In the genomic region with DNA sequence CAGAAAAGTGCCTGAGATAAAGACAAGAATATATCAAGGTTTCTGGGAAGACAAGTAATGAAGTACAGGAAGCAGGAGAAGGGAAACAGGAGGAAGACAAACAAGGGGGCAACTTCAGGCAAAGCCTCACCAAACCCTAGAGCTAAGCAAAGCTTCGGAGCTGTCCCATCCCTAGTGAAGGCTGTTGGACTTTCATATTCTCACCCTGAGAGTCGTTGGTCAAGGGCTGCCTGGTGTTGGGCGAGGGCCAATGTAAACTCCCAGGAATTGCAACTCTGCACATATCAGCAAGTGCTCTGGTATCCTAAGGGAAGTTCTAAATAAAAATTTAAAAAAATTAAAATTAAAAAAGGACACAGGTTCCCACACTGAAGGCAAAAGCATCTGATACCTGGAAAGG, we compare ENCODE assay signal across 25 cellular contexts.
DNase-seq lines count a peak whose midpoint lies in the region; ATAC-seq and TF ChIP-seq lines count a peak whose summit lies in the region.
"Had no signal": no experiment of that assay in that cellular context is flagged by ENCODE, and none has a peak within 500 bp of the region (broad histone marks: within the 10 kb centered on the region; RNA-seq: fewer than 3 reads in every experiment).

No MANE protein-coding gene starts in this region.

- H3K4me3 ChIP-seq in mammary epithelial cell (replicated peaks in 1 of 3; ENCODE audit: insufficient read depth in 1 of 3, low read depth in 2 of 3, low read length in 3 of 3) (no peak overlapping the region), hepatocyte (no peak overlapping the region), upper lobe of right lung (no peak overlapping the region)
- H3K4me3 ChIP-seq: A549, gastrocnemius medialis, neural progenitor cell, skin epidermis, tibial artery had no signal

- H3K4me1 ChIP-seq in mammary epithelial cell (ENCODE audit: insufficient read depth, low read length) (peaks cover 49% of the 10 kb centered on the region), hepatocyte (ENCODE audit: insufficient read depth) (peaks cover 11% of the 10 kb centered on the region), upper lobe of right lung (peaks cover 19% of the 10 kb centered on the region)
- H3K4me1 ChIP-seq: A549, gastrocnemius medialis had no signal

- H3K27ac ChIP-seq in mammary epithelial cell (ENCODE audit: insufficient read depth, low read depth, low read length) (peak overlapping the region; percentile 81), hepatocyte (peak overlapping the region; percentile 37), upper lobe of right lung (no peak overlapping the region)
- H3K27ac ChIP-seq: A549, gastrocnemius medialis, HL-60, neural progenitor cell, tibial artery had no signal

- ATAC-seq in upper lobe of right lung, result peak; percentile 73
- no peak for ATAC-seq in HG02678 (IDR thresholded peaks at IDR 0.05; ENCODE audit: unreplicated experiment)
- no peak for ATAC-seq in HG03175 (IDR thresholded peaks at IDR 0.05; ENCODE audit: unreplicated experiment)
- ATAC-seq: A549; gastrocnemius medialis; stimulated activated naive B cell treated with anti-CD40 and anti-IgM and Interleukin-4, amounts not matched to agents 10 μg/mL and 1 μg/mL and 100 μg/mL, for 72 hours; T-helper 17 cell had no signal

- H3K9me2 ChIP-seq in hepatocyte (replicated peaks; ENCODE audit: insufficient read depth), result no peaks in the 10 kb centered on the region

- no peaks in the 10 kb centered on the region for H3K27me3 Mint-ChIP-seq in MCF 10A (ENCODE audit: insufficient read depth, unreplicated experiment)
- H3K27me3 Mint-ChIP-seq: progenitor cell of endocrine pancreas, T-helper 17 cell had no signal

- H3K27me3 ChIP-seq in mammary epithelial cell (ENCODE audit: insufficient read depth, low read length), result no peaks in the 10 kb centered on the region
- H3K27me3 ChIP-seq in hepatocyte, result no peaks in the 10 kb centered on the region
- no peaks in the 10 kb centered on the region for H3K27me3 ChIP-seq in upper lobe of right lung
- H3K27me3 ChIP-seq: gastrocnemius medialis, neural progenitor cell, tibial artery had no signal

- no peak overlapping the region for H3K4me3 Mint-ChIP-seq in MCF 10A (ENCODE audit: unreplicated experiment)
- H3K4me3 Mint-ChIP-seq: activated naive CD4-positive, alpha-beta T cell treated with anti-CD3 and anti-CD28 coated beads, Interleukin-2, amount 50 U/mL, for 24 hours; activated T-helper 1 cell treated with anti-CD3 and anti-CD28 coated beads, Interleukin-12 subunit alpha, Interleukin-12 subunit beta, Interleukin-2, Interleukin-4 antibody, amounts not matched to agents 30 ng/mL and 10 ng/mL and 1 ng/mL, durations not matched to agents 14 hours and 24 hours and 36 hours; neural progenitor cell; stimulated activated naive B cell treated with anti-CD40 and anti-IgM and Interleukin-4, amounts not matched to agents 10 μg/mL and 1 μg/mL and 100 μg/mL, for 72 hours; T-helper 17 cell had no signal

- no peak overlapping the region for H3K27ac Mint-ChIP-seq in MCF 10A (ENCODE audit: low read depth, unreplicated experiment)
- H3K27ac Mint-ChIP-seq: activated naive CD4-positive, alpha-beta T cell treated with anti-CD3 and anti-CD28 coated beads, Interleukin-2, amount 50 U/mL, for 24 hours; activated T-helper 1 cell treated with anti-CD3 and anti-CD28 coated beads, Interleukin-12 subunit alpha, Interleukin-12 subunit beta, Interleukin-2, Interleukin-4 antibody, amounts not matched to agents 30 ng/mL and 10 ng/mL and 1 ng/mL, durations not matched to agents 14 hours and 24 hours and 36 hours; neural progenitor cell; progenitor cell of endocrine pancreas; stimulated activated naive B cell treated with anti-CD40 and anti-IgM and Interleukin-4, amounts not matched to agents 10 μg/mL and 1 μg/mL and 100 μg/mL, for 72 hours; T-helper 17 cell had no signal

- intact Hi-C loops in mammary epithelial cell (cut with micrococcal nuclease), result loop anchor here (2.0 to 5.0 kb wide), 4 partner anchors 77 to 442 kb away; a partner anchor contains a TSS
- intact Hi-C loops in MCF 10A (cut with micrococcal nuclease), result no loop called here
- intact Hi-C loops in upper lobe of right lung (cut with DNase I), result no loop called here

- H3K36me3 Mint-ChIP-seq in MCF 10A (ENCODE audit: insufficient read depth, unreplicated experiment), result no peaks in the 10 kb centered on the region
- H3K36me3 Mint-ChIP-seq: activated naive CD4-positive, alpha-beta T cell treated with anti-CD3 and anti-CD28 coated beads, Interleukin-2, amount 50 U/mL, for 24 hours; stimulated activated naive B cell treated with anti-CD40 and anti-IgM and Interleukin-4, amounts not matched to agents 10 μg/mL and 1 μg/mL and 100 μg/mL, for 72 hours had no signal

- no peaks in the 10 kb centered on the region for H3K9me3 Mint-ChIP-seq in MCF 10A (ENCODE audit: unreplicated experiment)
- H3K9me3 Mint-ChIP-seq: activated T-helper 1 cell treated with anti-CD3 and anti-CD28 coated beads, Interleukin-12 subunit alpha, Interleukin-12 subunit beta, Interleukin-2, Interleukin-4 antibody, amounts not matched to agents 30 ng/mL and 10 ng/mL and 1 ng/mL, durations not matched to agents 14 hours and 24 hours and 36 hours had no signal

- H3K79me2 ChIP-seq in mammary epithelial cell (ENCODE audit: insufficient read depth, low read length) (no peaks in the 10 kb centered on the region), hepatocyte (no peaks in the 10 kb centered on the region)

- in situ Hi-C loops in mammary epithelial cell (cut with MboI; ENCODE audit: low sequenced_read_pairs in 2 of 2), result no loop called here

- H3K4me1 Mint-ChIP-seq in MCF 10A (ENCODE audit: insufficient read depth, unreplicated experiment), result peaks cover 14% of the 10 kb centered on the region
- H3K4me1 Mint-ChIP-seq: activated naive CD4-positive, alpha-beta T cell treated with anti-CD3 and anti-CD28 coated beads, Interleukin-2, amount 50 U/mL, for 24 hours; stimulated activated naive B cell treated with anti-CD40 and anti-IgM and Interleukin-4, amounts not matched to agents 10 μg/mL and 1 μg/mL and 100 μg/mL, for 72 hours; T-helper 17 cell had no signal

- H3K4me2 ChIP-seq in mammary epithelial cell (ENCODE audit: insufficient read depth, low read depth, low read length) (no peak overlapping the region), hepatocyte (peak overlapping the region; percentile 41)
- H3K4me2 ChIP-seq: A549, neural progenitor cell had no signal

- POLR2A ChIA-PET in MCF 10A (lab: Yijun Ruan, JAX), result interaction anchor here (0.6 kb wide), 2 partner anchors 97 to 527 kb away, joined by 3 to 4 read pairs; no protein-coding TSS in a partner anchor

- WGBS in mammary epithelial cell (ENCODE audit: low coverage, missing lambda C conversion rate), result 100% methylated on average over 2 of the region's 3 CpGs
- 42% methylated on average over 3 of the region's 3 CpGs for WGBS in hepatocyte (ENCODE audit: low lambda C conversion rate, missing lambda C conversion rate)

- H3K9ac ChIP-seq in mammary epithelial cell (ENCODE audit: insufficient read depth, low read length), result no peak overlapping the region
- H3K9ac ChIP-seq: neural progenitor cell had no signal

- dilution Hi-C loops in mammary epithelial cell (cut with HindIII; ENCODE audit: low sequenced_read_pairs), result no loop called here

- H2AFZ ChIP-seq in mammary epithelial cell (ENCODE audit: low read depth, low read length), result peak overlapping the region; percentile 57
- H2AFZ ChIP-seq in hepatocyte, result no peak overlapping the region
- H2AFZ ChIP-seq: neural progenitor cell had no signal

- CTCF ChIA-PET in mammary epithelial cell (lab: Charles Lee; ENCODE audit: low non-redundant PET) (no interaction called here), MCF 10A (lab: Yijun Ruan, JAX) (interaction anchor here (1.2 kb wide), 1 partner anchor 13 kb away, joined by 4 read pairs; no protein-coding TSS in a partner anchor)

- BruUV-seq in mammary epithelial cell (replicated peaks; lab: Mats Ljungman, UMichigan) (no TSS peak), MCF 10A (replicated peaks; lab: Mats Ljungman, UMichigan) (no TSS peak)

- TF ChIP-seq CTCF in mammary epithelial cell (conservative IDR thresholded peaks at IDR 0.05 in 1 of 2, IDR thresholded peaks at IDR 0.05 in 1 of 2; ENCODE audit: extremely low read depth in 1 of 2, insufficient read depth in 1 of 2, low read depth in 1 of 2, low read length in 2 of 2) (no peak), MCF 10A (IDR thresholded peaks at IDR 0.05; ENCODE audit: unreplicated experiment) (no peak), hepatocyte (IDR thresholded peaks at IDR 0.05; ENCODE audit: poor library complexity) (no peak), upper lobe of right lung (IDR thresholded peaks at IDR 0.05) (no peak)

- H3K36me3 ChIP-seq in mammary epithelial cell (ENCODE audit: insufficient read depth, low read length), result no peaks in the 10 kb centered on the region
- no peaks in the 10 kb centered on the region for H3K36me3 ChIP-seq in hepatocyte (replicated peaks; ENCODE audit: insufficient read depth, low read depth)
- H3K36me3 ChIP-seq in upper lobe of right lung, result no peaks in the 10 kb centered on the region
- H3K36me3 ChIP-seq: gastrocnemius medialis, neural progenitor cell, tibial artery had no signal

- DNase-seq in mammary epithelial cell (no peak), MCF 10A (ENCODE audit: unreplicated experiment) (no peak), hepatocyte (ENCODE audit: low spot score) (peak; percentile 40), mucosa of gallbladder (ENCODE audit: low spot score) (peak; percentile 68), upper lobe of right lung (peak; percentile 73), HCEC 1CT (no peak)
- DNase-seq: activated CD4-positive, alpha-beta T cell treated with anti-CD3 and anti-CD28 coated beads for 48 hours; aorta; cerebellar nuclear complex; effector CD4-positive, alpha-beta T cell; gastrocnemius medialis; IMR-90; NCI-H524; stimulated activated naive B cell treated with anti-CD40 and anti-IgM and Interleukin-4, amounts not matched to agents 10 μg/mL and 1 μg/mL and 100 μg/mL, for 72 hours; T-helper 17 cell; tibial artery had no signal

- H3K9me3 ChIP-seq in mammary epithelial cell (replicated peaks; ENCODE audit: insufficient read depth, low read length), result no peaks in the 10 kb centered on the region
- no peaks in the 10 kb centered on the region for H3K9me3 ChIP-seq in hepatocyte (ENCODE audit: low read depth)
- H3K9me3 ChIP-seq in upper lobe of right lung, result no peaks in the 10 kb centered on the region
- H3K9me3 ChIP-seq: A549, gastrocnemius medialis, tibial artery had no signal

- H4K20me1 ChIP-seq in mammary epithelial cell (ENCODE audit: insufficient read depth, low read length) (no peaks in the 10 kb centered on the region), hepatocyte (ENCODE audit: insufficient read depth, poor library complexity, severe bottlenecking) (no peaks in the 10 kb centered on the region)

Comparison
In these comparisons a context has a peak if more than half of its experiments do, and no peak if none do; other contexts are left out.
1. DNase-seq: peak in hepatocyte (single experiment), mucosa of gallbladder (single experiment) and upper lobe of right lung (single experiment); none in mammary epithelial cell (single experiment), MCF 10A (single experiment) and HCEC 1CT (single experiment).